Comparison of ENCODE assay signal across 10 cellular contexts in the genomic region with DNA sequence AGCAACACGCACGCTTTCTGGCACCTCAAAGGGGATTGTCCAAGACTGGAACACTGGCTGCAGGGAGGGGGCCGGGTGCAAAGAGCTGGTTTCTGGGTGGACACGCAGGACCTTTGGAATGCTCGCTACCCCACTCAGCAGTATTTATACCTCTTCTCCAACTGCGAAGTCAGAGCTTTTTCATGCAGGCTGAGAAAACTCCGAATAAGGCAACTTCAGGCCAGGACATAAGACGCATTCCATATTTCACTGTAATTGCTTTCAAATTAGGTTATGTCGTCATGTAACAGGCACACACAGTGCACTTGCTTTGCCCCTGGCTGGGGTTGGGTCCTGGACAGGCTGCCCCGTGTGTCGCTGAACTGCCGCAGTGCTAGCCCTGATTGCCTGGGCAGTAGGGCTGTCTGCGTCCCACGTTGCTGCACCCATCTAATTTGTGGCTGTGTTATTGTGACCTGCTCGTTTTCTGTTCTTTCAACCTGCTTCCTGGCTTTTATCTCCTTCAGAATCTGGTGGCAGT. TPM values are rescaled to one million over a fixed set of nuclear protein-coding genes. Genes with fewer than 3 reads are reported as not detected.
DNase-seq lines count a peak whose midpoint lies in the region; ATAC-seq, FAIRE-seq and TF ChIP-seq lines count a peak whose summit lies in the region.
"Had no signal": no experiment of that assay in that cellular context is flagged by ENCODE, and none has a peak within 500 bp of the region (broad histone marks: within the 10 kb centered on the region; RNA-seq: fewer than 3 reads in every experiment).

No MANE protein-coding gene starts in this region.

- peaks cover 0 to 3% (median 0%) of the 10 kb centered on the region in 3 donors for H3K36me3 ChIP-seq in pancreas

- no peaks in the 10 kb centered on the region for H3K9me3 Mint-ChIP-seq in CD4-positive, alpha-beta T cell
- H3K9me3 Mint-ChIP-seq in T-cell, result no peaks in the 10 kb centered on the region

- peak overlapping the region; percentile 3 for H3K27ac Mint-ChIP-seq in CD4-positive, alpha-beta T cell
- H3K27ac Mint-ChIP-seq in T-cell, result peak overlapping the region; percentile 73 to 77

- H3K27me3 Mint-ChIP-seq in CD4-positive, alpha-beta T cell, result no peaks in the 10 kb centered on the region
- H3K27me3 Mint-ChIP-seq in T-cell, result no peaks in the 10 kb centered on the region

- peaks cover 0 to 43% (median 21%) of the 10 kb centered on the region in 3 donors for H3K4me1 ChIP-seq in pancreas

- FAIRE-seq in pancreas (lab: Jason Lieb, UNC), result no peak

- peaks cover 70% of the 10 kb centered on the region for H3K4me1 Mint-ChIP-seq in CD4-positive, alpha-beta T cell (ENCODE audit: low read depth)
- H3K4me1 Mint-ChIP-seq in T-cell, result peaks cover 45 to 82% (median 67%) of the 10 kb centered on the region in 3 donors

- no peak for TF ChIP-seq CTCF in CD4-positive, alpha-beta T cell (IDR thresholded peaks at IDR 0.05)
- TF ChIP-seq CTCF in foreskin fibroblast (IDR thresholded peaks at IDR 0.05; ENCODE audit: low read depth, low read length) (no peak), pancreas (IDR thresholded peaks at IDR 0.05) (no peak)

- 61 to 65% methylated on average over 15 of the region's 15 CpGs for WGBS in pancreas, 2 donors

- H3K27me3 ChIP-seq in CD4-positive, alpha-beta T cell (ENCODE audit: control insufficient read depth, insufficient read depth, low read length), result no peaks in the 10 kb centered on the region
- no peaks in the 10 kb centered on the region for H3K27me3 ChIP-seq in pancreas

- POLR2A ChIA-PET in CD4-positive, alpha-beta T cell (lab: Charles Lee), result no interaction called here
- POLR2A ChIA-PET in T-cell (lab: Charles Lee), result no interaction called here

- no peak for ATAC-seq in CD4-positive, alpha-beta T cell (ENCODE audit: poor library complexity)
- ATAC-seq in T-cell (replicated peaks in 1 of 4) (no peak), pancreas (peak; percentile 29 to 46 (median 38)), GM19351 (IDR thresholded peaks at IDR 0.05; ENCODE audit: unreplicated experiment) (no peak)

- peak overlapping the region in 1 of 2 donors; percentile 5 for H3K4me3 ChIP-seq in foreskin fibroblast (ENCODE audit: low read depth in 1 of 2, low read length in 2 of 2)
- H3K4me3 ChIP-seq in pancreas, result no peak overlapping the region

- H3K36me3 Mint-ChIP-seq in CD4-positive, alpha-beta T cell (ENCODE audit: low read depth), result peaks cover 9% of the 10 kb centered on the region
- H3K36me3 Mint-ChIP-seq in T-cell, result peaks cover 6% of the 10 kb centered on the region

- CTCF ChIA-PET in CD4-positive, alpha-beta T cell (lab: Charles Lee), result no interaction called here
- CTCF ChIA-PET in T-cell (lab: Charles Lee), result no interaction called here

- H3K9me3 ChIP-seq in CD4-positive, alpha-beta T cell (ENCODE audit: control insufficient read depth, low read length), result no peaks in the 10 kb centered on the region
- no peaks in the 10 kb centered on the region for H3K9me3 ChIP-seq in pancreas

- no peak for DNase-seq in CD4-positive, alpha-beta T cell
- DNase-seq in T-cell, result no peak
- DNase-seq in foreskin fibroblast, result peak; percentile 92 to 98
- DNase-seq in pancreas, result peak in 1 of 6 donors; percentile 52
- no peak for DNase-seq in NCI-H226
- DNase-seq in NCI-H2171 treated with DMSO at 0.1 percent for 48 hours (lab: John Stamatoyannopoulos, UW), result no peak
- DNase-seq in foreskin melanocyte, result no peak
- DNase-seq: activated naive CD4-positive, alpha-beta T cell treated with Interleukin-2 at 50 U/mL for 16 hours had no signal

- intact Hi-C loops in CD4-positive, alpha-beta T cell (cut with DNase I, micrococcal nuclease), result no loop called here
- intact Hi-C loops in pancreas (cut with DNase I), result no loop called here

- no peak overlapping the region for H3K4me3 Mint-ChIP-seq in CD4-positive, alpha-beta T cell
- H3K4me3 Mint-ChIP-seq in T-cell, result peak overlapping the region in 2 of 3 donors; percentile 3 to 22

- H3K27ac ChIP-seq in CD4-positive, alpha-beta T cell (ENCODE audit: low read depth, low read length), result no peak overlapping the region
- H3K27ac ChIP-seq in pancreas, result peak overlapping the region; percentile 70 to 80 (median 72)

RNA-seq across cellular contexts. Expression of gene ACTN4, which starts 44.5 kb away (rescaled TPM):
- 10 to 100 TPM; 70.3 to 84.0 TPM for total RNA-seq in CD4-positive, alpha-beta T cell
- total RNA-seq in T-cell (100 to 1,000 TPM in 4 of 5 donors, 10 to 100 TPM in 1; 100.0 to 201 (median 175) TPM), pancreas (100 to 1,000 TPM; 137 to 284 (median 189) TPM)
- 100 to 1,000 TPM in 1 of 2 donors, 10 to 100 TPM in 1; 98.2 to 195 TPM for polyA plus RNA-seq in pancreas

RNA-seq across cellular contexts. Expression of gene CAPN12, which starts 52.3 kb away (rescaled TPM):
- total RNA-seq in CD4-positive, alpha-beta T cell, result 1 to 10 TPM; 1.6 to 2.0 TPM
- total RNA-seq in T-cell, result 10 to 100 TPM in 2 of 5 donors, 1 to 10 TPM in 3; 2.5 to 13.8 (median 8.8) TPM
- 1 to 10 TPM; 2.3 to 8.8 (median 7.1) TPM for total RNA-seq in pancreas
- 10 to 100 TPM; 40.4 to 46.3 TPM for polyA plus RNA-seq in pancreas
- total RNA-seq: LHCN-M2 had no signal

Comparison
In these comparisons a context has a peak if more than half of its experiments do, and no peak if none do; other contexts are left out.
1. ATAC-seq: peak in pancreas (4 of 4); none in CD4-positive, alpha-beta T cell (single experiment), T-cell (0 of 4) and GM19351 (single experiment).
2. DNase-seq: peak in foreskin fibroblast (2 of 2); none in CD4-positive, alpha-beta T cell (0 of 10), T-cell (0 of 34), NCI-H226 (single experiment), NCI-H2171 treated with DMSO at 0.1 percent for 48 hours (single experiment) and foreskin melanocyte (single experiment).